Comparison of ENCODE assay signal across 19 cellular contexts in the genomic region with DNA sequence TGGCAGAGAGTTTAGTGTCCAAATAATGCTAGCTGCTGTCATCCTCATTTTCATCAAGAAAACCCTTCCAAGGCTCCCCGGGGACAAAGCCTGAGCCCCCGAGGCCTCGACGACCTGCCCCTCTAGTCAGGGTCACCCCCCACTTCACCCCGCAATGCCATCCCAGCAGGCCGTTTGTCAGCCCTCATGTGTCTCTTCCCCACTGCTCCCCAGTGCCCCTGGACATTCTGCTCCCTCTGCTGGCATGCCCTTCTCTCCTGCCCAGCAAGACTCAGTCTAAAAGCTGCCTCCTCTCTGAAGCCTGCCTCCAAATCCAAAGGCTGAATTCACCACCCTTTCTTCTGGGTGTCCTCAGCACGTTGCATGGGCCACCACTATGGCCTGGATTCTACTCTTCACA. TPM values are rescaled to one million over a fixed set of nuclear protein-coding genes. Genes with fewer than 3 reads are reported as not detected.
DNase-seq lines count a peak whose midpoint lies in the region; ATAC-seq and TF ChIP-seq lines count a peak whose summit lies in the region.
"Had no signal": no experiment of that assay in that cellular context is flagged by ENCODE, and none has a peak within 500 bp of the region (broad histone marks: within the 10 kb centered on the region; RNA-seq: fewer than 3 reads in every experiment).

No MANE protein-coding gene starts in this region.

- H3K9me2 ChIP-seq in GM23338 (ENCODE audit: insufficient read depth) (no peaks in the 10 kb centered on the region), PC-3 (replicated peaks; ENCODE audit: low read length) (no peaks in the 10 kb centered on the region)

- BruUV-seq in PC-3 (replicated peaks; lab: Mats Ljungman, UMichigan), result no TSS peak

- in situ Hi-C loops in GM13976 (cut with MboI; ENCODE audit: low sequenced_read_pairs, unreplicated experiment), result no loop called here

- POLR2A ChIA-PET in PC-3 (lab: Charles Lee; ENCODE audit: unreplicated experiment), result no interaction called here

- H3K4me1 ChIP-seq in GM23338 (ENCODE audit: insufficient read depth) (no peaks in the 10 kb centered on the region), PC-3 (ENCODE audit: insufficient read depth, low read length) (peaks cover 23% of the 10 kb centered on the region), smooth muscle cell (ENCODE audit: low read depth) (no peaks in the 10 kb centered on the region)
- H3K4me1 ChIP-seq: upper lobe of left lung had no signal

- no peaks in the 10 kb centered on the region for H3K36me3 Mint-ChIP-seq in GM23338 (ENCODE audit: low read depth)
- H3K36me3 Mint-ChIP-seq: activated naive CD4-positive, alpha-beta T cell treated with anti-CD3 and anti-CD28 coated beads, Interleukin-2, amount 50 U/mL, for 72 hours; CD4-positive, CD25-positive, alpha-beta regulatory T cell had no signal

- H3K79me2 ChIP-seq in GM23338 (replicated peaks; ENCODE audit: insufficient read depth) (no peaks in the 10 kb centered on the region), PC-3 (ENCODE audit: low read length) (no peaks in the 10 kb centered on the region), smooth muscle cell (ENCODE audit: low read depth) (no peaks in the 10 kb centered on the region)

- H3K27me3 Mint-ChIP-seq in GM23338 (ENCODE audit: insufficient read depth, low read depth, poor library complexity), result peaks cover 8% of the 10 kb centered on the region

- no peaks in the 10 kb centered on the region for H3K9me3 Mint-ChIP-seq in GM23338
- H3K9me3 Mint-ChIP-seq: activated naive CD4-positive, alpha-beta T cell treated with anti-CD3 and anti-CD28 coated beads, Interleukin-2, amount 50 U/mL, for 72 hours; neural crest cell had no signal

- intact Hi-C loops in PC-3 (cut with micrococcal nuclease) (no loop called here), posterior vena cava (cut with DNase I) (no loop called here)

- no peaks in the 10 kb centered on the region for H3F3A ChIP-seq in GM23338 (replicated peaks; ENCODE audit: low read depth)
- H3F3A ChIP-seq in PC-3 (ENCODE audit: low read length, unreplicated experiment), result no peaks in the 10 kb centered on the region
- H3F3A ChIP-seq in smooth muscle cell (ENCODE audit: low read depth), result no peaks in the 10 kb centered on the region

- no peaks in the 10 kb centered on the region for H4K20me1 ChIP-seq in GM23338 (replicated peaks; ENCODE audit: insufficient read depth)
- no peaks in the 10 kb centered on the region for H4K20me1 ChIP-seq in PC-3 (ENCODE audit: low read length)
- H4K20me1 ChIP-seq in smooth muscle cell (ENCODE audit: low read depth), result no peaks in the 10 kb centered on the region

- DNase-seq in GM23338 (ENCODE audit: low spot score) (no peak), PC-3 (no peak), ecto neural progenitor cell (ENCODE audit: low spot score) (peak; percentile 42), posterior vena cava (ENCODE audit: low spot score) (peak; percentile 60), GM13976 (ENCODE audit: low spot score) (no peak), smooth muscle cell (lab: John Stamatoyannopoulos, UW; ENCODE audit: unreplicated experiment) (no peak)
- no peak for DNase-seq in activated CD4-positive, CD25-positive, alpha-beta regulatory T cell (lab: John Stamatoyannopoulos, UW)
- DNase-seq: activated CD4-positive, CD25-positive, alpha-beta regulatory T cell treated with anti-CD3 and anti-CD28 coated beads, Interleukin-2, amount 50 U/mL, for 72 hours; CD4-positive, CD25-positive, alpha-beta regulatory T cell; DMS79 treated with DMSO at 0.1 percent for 48 hours; mesenchymal stem cell; OCI-M1; stimulated activated CD4-positive, alpha-beta T cell treated with anti-CD3 and anti-CD28 coated beads, Interleukin-4, amount 100 ng/mL, for 4 hours; upper lobe of left lung had no signal

- H3K27me3 ChIP-seq in GM23338 (ENCODE audit: insufficient read depth) (no peaks in the 10 kb centered on the region), PC-3 (ENCODE audit: low read length) (no peaks in the 10 kb centered on the region), smooth muscle cell (ENCODE audit: low read depth) (peaks cover 32% of the 10 kb centered on the region)
- H3K27me3 ChIP-seq: upper lobe of left lung had no signal

- H3K4me1 Mint-ChIP-seq in GM23338, result peaks cover 6% of the 10 kb centered on the region
- H3K4me1 Mint-ChIP-seq: CD4-positive, CD25-positive, alpha-beta regulatory T cell; neural crest cell had no signal

- H3K9me3 ChIP-seq in PC-3 (ENCODE audit: low read length) (no peaks in the 10 kb centered on the region), smooth muscle cell (replicated peaks; ENCODE audit: low read depth) (no peaks in the 10 kb centered on the region)
- H3K9me3 ChIP-seq: upper lobe of left lung had no signal

- ATAC-seq in GM23338 (peak; percentile 48; the same call in 2 of the 3 replicates), PC-3 (peak; percentile 29; the same call in 1 of the 2 replicates)
- ATAC-seq: activated naive CD4-positive, alpha-beta T cell treated with anti-CD3 and anti-CD28 coated beads, Interleukin-2, amount 50 U/mL, for 72 hours had no signal

- H3K27ac Mint-ChIP-seq in GM23338, result no peak overlapping the region
- H3K27ac Mint-ChIP-seq: activated naive CD4-positive, alpha-beta T cell treated with anti-CD3 and anti-CD28 coated beads, Interleukin-2, amount 50 U/mL, for 72 hours; CD4-positive, CD25-positive, alpha-beta regulatory T cell had no signal

- no peaks in the 10 kb centered on the region for H3K36me3 ChIP-seq in GM23338 (ENCODE audit: insufficient read depth)
- H3K36me3 ChIP-seq in PC-3 (ENCODE audit: low read depth, low read length), result no peaks in the 10 kb centered on the region
- H3K36me3 ChIP-seq in smooth muscle cell (ENCODE audit: low read depth), result no peaks in the 10 kb centered on the region
- H3K36me3 ChIP-seq: upper lobe of left lung had no signal

- H3K4me2 ChIP-seq in GM23338, result no peak overlapping the region
- no peak overlapping the region for H3K4me2 ChIP-seq in PC-3 (ENCODE audit: low read length)
- H3K4me2 ChIP-seq in smooth muscle cell, result no peak overlapping the region

- H3K27ac ChIP-seq in GM23338 (ENCODE audit: low read depth) (no peak overlapping the region), PC-3 (ENCODE audit: low read length) (no peak overlapping the region), smooth muscle cell (ENCODE audit: low read depth) (no peak overlapping the region)
- H3K27ac ChIP-seq: HL-60, upper lobe of left lung had no signal

- H3K9ac ChIP-seq in PC-3 (ENCODE audit: low read length), result no peak overlapping the region
- no peak overlapping the region for H3K9ac ChIP-seq in smooth muscle cell (ENCODE audit: low read depth)

- CTCF ChIA-PET in PC-3 (lab: Charles Lee), result no interaction called here

- no peak overlapping the region for H3K4me3 ChIP-seq in GM23338
- H3K4me3 ChIP-seq in PC-3 (ENCODE audit: low read length), result no peak overlapping the region
- no peak overlapping the region for H3K4me3 ChIP-seq in smooth muscle cell
- H3K4me3 ChIP-seq: upper lobe of left lung had no signal

- TF ChIP-seq CTCF in GM23338 (conservative IDR thresholded peaks at IDR 0.05; ENCODE audit: low read depth in 2 of 2) (peak in 1 of 2 experiments; percentile 51; a peak in 3 of 4 replicates), PC-3 (conservative IDR thresholded peaks at IDR 0.05; ENCODE audit: low read depth, low read length) (peak; percentile 44; the same call in 1 of the 2 replicates), GM13976 (IDR thresholded peaks at IDR 0.05; ENCODE audit: borderline replicate concordance, control extremely low read depth, extremely low read depth, insufficient read depth, missing control alignments) (no peak), smooth muscle cell (IDR thresholded peaks at IDR 0.05; ENCODE audit: borderline replicate concordance, insufficient read depth, poor library complexity, severe bottlenecking) (no peak)

- H3K4me3 Mint-ChIP-seq in GM23338, result no peak overlapping the region
- H3K4me3 Mint-ChIP-seq: CD4-positive, CD25-positive, alpha-beta regulatory T cell; neural crest cell had no signal

- WGBS in smooth muscle cell (ENCODE audit: low lambda C conversion rate), result 76% methylated on average over 7 of the region's 7 CpGs

- H2AFZ ChIP-seq in GM23338 (no peak overlapping the region), PC-3 (ENCODE audit: low read length) (no peak overlapping the region), smooth muscle cell (ENCODE audit: low read depth) (no peak overlapping the region)

TF ChIP-seq in GM23338, 12 proteins besides CTCF, POLR2A, EP300 and RAD21 (continues in another document):
- TF ChIP-seq ZNF114 (CRISPR knock-in tag; IDR thresholded peaks at IDR 0.05) (no peak), POLR2AphosphoS5 (IDR thresholded peaks at IDR 0.05; ENCODE audit: low read depth) (no peak), NANOG (IDR thresholded peaks at IDR 0.05; ENCODE audit: borderline replicate concordance) (no peak), CREB1 (CRISPR knock-in tag; IDR thresholded peaks at IDR 0.05; ENCODE audit: low read depth) (no peak)
- TF ChIP-seq, protein P1, sequence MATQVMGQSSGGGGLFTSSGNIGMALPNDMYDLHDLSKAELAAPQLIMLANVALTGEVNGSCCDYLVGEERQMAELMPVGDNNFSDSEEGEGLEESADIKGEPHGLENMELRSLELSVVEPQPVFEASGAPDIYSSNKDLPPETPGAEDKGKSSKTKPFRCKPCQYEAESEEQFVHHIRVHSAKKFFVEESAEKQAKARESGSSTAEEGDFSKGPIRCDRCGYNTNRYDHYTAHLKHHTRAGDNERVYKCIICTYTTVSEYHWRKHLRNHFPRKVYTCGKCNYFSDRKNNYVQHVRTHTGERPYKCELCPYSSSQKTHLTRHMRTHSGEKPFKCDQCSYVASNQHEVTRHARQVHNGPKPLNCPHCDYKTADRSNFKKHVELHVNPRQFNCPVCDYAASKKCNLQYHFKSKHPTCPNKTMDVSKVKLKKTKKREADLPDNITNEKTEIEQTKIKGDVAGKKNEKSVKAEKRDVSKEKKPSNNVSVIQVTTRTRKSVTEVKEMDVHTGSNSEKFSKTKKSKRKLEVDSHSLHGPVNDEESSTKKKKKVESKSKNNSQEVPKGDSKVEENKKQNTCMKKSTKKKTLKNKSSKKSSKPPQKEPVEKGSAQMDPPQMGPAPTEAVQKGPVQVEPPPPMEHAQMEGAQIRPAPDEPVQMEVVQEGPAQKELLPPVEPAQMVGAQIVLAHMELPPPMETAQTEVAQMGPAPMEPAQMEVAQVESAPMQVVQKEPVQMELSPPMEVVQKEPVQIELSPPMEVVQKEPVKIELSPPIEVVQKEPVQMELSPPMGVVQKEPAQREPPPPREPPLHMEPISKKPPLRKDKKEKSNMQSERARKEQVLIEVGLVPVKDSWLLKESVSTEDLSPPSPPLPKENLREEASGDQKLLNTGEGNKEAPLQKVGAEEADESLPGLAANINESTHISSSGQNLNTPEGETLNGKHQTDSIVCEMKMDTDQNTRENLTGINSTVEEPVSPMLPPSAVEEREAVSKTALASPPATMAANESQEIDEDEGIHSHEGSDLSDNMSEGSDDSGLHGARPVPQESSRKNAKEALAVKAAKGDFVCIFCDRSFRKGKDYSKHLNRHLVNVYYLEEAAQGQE (IDR thresholded peaks at IDR 0.05; ENCODE audit: unreplicated experiment), result no peak

RNA-seq across cellular contexts. Expression of a gene that starts 59.3 kb away (rescaled TPM):
- 0.17 and 0.27 TPM in 2 replicates for total RNA-seq in GM23338 (2014; rRNA removed; shearing (Covaris generic))
- polyA plus RNA-seq in GM23338 (2016; fragmentation: Nextera tagmentation; extraction: Ambion mirVana) (0.30 and 0.60 TPM in 2 replicates), smooth muscle cell (not detected in 2 replicates)
- total RNA-seq in PC-3 (2014; rRNA removed) (0.52 TPM in 1 of 2 replicates, not detected in the other), posterior vena cava (under 1 TPM; 0.46 to 0.67 TPM), smooth muscle cell (under 0.01 and 0.09 TPM in 2 replicates)
- total RNA-seq: cardiac septum, LHCN-M2 had no signal

Comparison
In these comparisons a context has a peak if more than half of its experiments do, and no peak if none do; other contexts are left out.
1. DNase-seq: peak in ecto neural progenitor cell (single experiment) and posterior vena cava (single experiment); none in GM23338 (single experiment), PC-3 (single experiment), GM13976 (single experiment), smooth muscle cell (single experiment) and activated CD4-positive, CD25-positive, alpha-beta regulatory T cell (0 of 4).